1 cellular context compared by ENCODE assay signal in genomic region chr1:167345386-167345733, GRCh38.
TF ChIP-seq lines count a peak whose summit lies in the region.

No MANE protein-coding gene starts in this region.

TF ChIP-seq in WTC11, 78 proteins besides CTCF, POLR2A, EP300 and RAD21 (continued from another document):
- TF ChIP-seq IRF2 (CRISPR knock-in tag; IDR thresholded peaks at IDR 0.05; ENCODE audit: borderline replicate concordance, low read depth) (no peak), ZSCAN18 (CRISPR knock-in tag; IDR thresholded peaks at IDR 0.05) (no peak), RORB (CRISPR knock-in tag; IDR thresholded peaks at IDR 0.05) (no peak), PREB (CRISPR knock-in tag; IDR thresholded peaks at IDR 0.05; ENCODE audit: borderline replicate concordance) (no peak), ZNF671 (CRISPR knock-in tag; IDR thresholded peaks at IDR 0.05) (no peak), TCF7 (CRISPR knock-in tag; IDR thresholded peaks at IDR 0.05; ENCODE audit: low read depth) (no peak), NFYB (CRISPR knock-in tag; conservative IDR thresholded peaks at IDR 0.05; ENCODE audit: low read depth) (no peak), SOX15 (CRISPR knock-in tag; IDR thresholded peaks at IDR 0.05) (no peak), TEAD4 (CRISPR knock-in tag; IDR thresholded peaks at IDR 0.05) (no peak), MAX (CRISPR knock-in tag; IDR thresholded peaks at IDR 0.05) (no peak), ZNF423 (CRISPR knock-in tag; IDR thresholded peaks at IDR 0.05) (no peak)
- TF ChIP-seq, protein P1, sequence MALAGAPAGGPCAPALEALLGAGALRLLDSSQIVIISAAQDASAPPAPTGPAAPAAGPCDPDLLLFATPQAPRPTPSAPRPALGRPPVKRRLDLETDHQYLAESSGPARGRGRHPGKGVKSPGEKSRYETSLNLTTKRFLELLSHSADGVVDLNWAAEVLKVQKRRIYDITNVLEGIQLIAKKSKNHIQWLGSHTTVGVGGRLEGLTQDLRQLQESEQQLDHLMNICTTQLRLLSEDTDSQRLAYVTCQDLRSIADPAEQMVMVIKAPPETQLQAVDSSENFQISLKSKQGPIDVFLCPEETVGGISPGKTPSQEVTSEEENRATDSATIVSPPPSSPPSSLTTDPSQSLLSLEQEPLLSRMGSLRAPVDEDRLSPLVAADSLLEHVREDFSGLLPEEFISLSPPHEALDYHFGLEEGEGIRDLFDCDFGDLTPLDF (CRISPR knock-in tag; IDR thresholded peaks at IDR 0.05) = no peak
- TF ChIP-seq, protein P2, sequence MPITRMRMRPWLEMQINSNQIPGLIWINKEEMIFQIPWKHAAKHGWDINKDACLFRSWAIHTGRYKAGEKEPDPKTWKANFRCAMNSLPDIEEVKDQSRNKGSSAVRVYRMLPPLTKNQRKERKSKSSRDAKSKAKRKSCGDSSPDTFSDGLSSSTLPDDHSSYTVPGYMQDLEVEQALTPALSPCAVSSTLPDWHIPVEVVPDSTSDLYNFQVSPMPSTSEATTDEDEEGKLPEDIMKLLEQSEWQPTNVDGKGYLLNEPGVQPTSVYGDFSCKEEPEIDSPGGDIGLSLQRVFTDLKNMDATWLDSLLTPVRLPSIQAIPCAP (CRISPR knock-in tag; IDR thresholded peaks at IDR 0.05) = no peak
